Comparison of ENCODE assay signal across 1 cellular context in genomic region chr2:197705912-197706838, GRCh38.
TF ChIP-seq lines count a peak whose summit lies in the region.

No MANE protein-coding gene starts in this region.

TF ChIP-seq in GM23338, 12 proteins besides CTCF, POLR2A, EP300 and RAD21 (continued from another document):
- TF ChIP-seq REST (IDR thresholded peaks at IDR 0.05; ENCODE audit: unreplicated experiment) (no peak), STAT1 (IDR thresholded peaks at IDR 0.05; ENCODE audit: unreplicated experiment) (no peak), JUNB (IDR thresholded peaks at IDR 0.05; ENCODE audit: unreplicated experiment) (no peak), NANOG (IDR thresholded peaks at IDR 0.05; ENCODE audit: borderline replicate concordance) (no peak), CREB1 (CRISPR knock-in tag; IDR thresholded peaks at IDR 0.05; ENCODE audit: low read depth) (no peak), ZNF331 (CRISPR knock-in tag; IDR thresholded peaks at IDR 0.05; ENCODE audit: low read depth) (no peak), ZNF114 (CRISPR knock-in tag; IDR thresholded peaks at IDR 0.05) (no peak), ETS1 (IDR thresholded peaks at IDR 0.05) (no peak), POLR2AphosphoS5 (IDR thresholded peaks at IDR 0.05; ENCODE audit: low read depth) (no peak), EZH2 (IDR thresholded peaks at IDR 0.05; ENCODE audit: low read depth, unreplicated experiment) (no peak)
TF ChIP-seq in GM23338: peak in this region for 0.
